ENCODE assay signal across 29 cellular contexts in genomic region chrY:19265404-19265803, GRCh38.
"Had no signal": no experiment of that assay in that cellular context is flagged by ENCODE, and none has a peak within 500 bp of the region (broad histone marks: within the 10 kb centered on the region; RNA-seq: fewer than 3 reads in every experiment).

No MANE protein-coding gene starts in this region.

- ATAC-seq: activated CD4-positive, CD25-positive, alpha-beta regulatory T cell treated with anti-CD3 and anti-CD28 coated beads, Interleukin-2, amount 50 U/mL, for 24 hours; activated CD8-positive, alpha-beta T cell treated with anti-CD3 and anti-CD28 coated beads for 36 hours; activated T-cell treated with anti-CD3 and anti-CD28 coated beads, Interleukin-2, amount 50 U/mL, for 4 hours; activated T-helper 17 cell treated with anti-CD3 and anti-CD28 coated beads, Interleukin-2, amount 50 U/mL, for 72 hours; effector memory CD8-positive, alpha-beta T cell; esophagus mucosa; gastrocnemius medialis; heart left ventricle; T-helper 17 cell had no signal

- DNase-seq: activated B cell treated with CpG ODN at 0.5 μM for 24 hours; activated CD4-positive, alpha-beta T cell treated with anti-CD3 and anti-CD28 coated beads for 48 hours; activated CD4-positive, alpha-beta T cell treated with anti-CD3 and anti-CD28 coated beads, Interleukin-2, amount 50 U/mL, for 1 hour; activated CD4-positive, alpha-beta T cell treated with anti-CD3 and anti-CD28 coated beads, Interleukin-2, amount 50 U/mL, for 48 hours; activated CD8-positive, alpha-beta memory T cell treated with anti-CD3 and anti-CD28 coated beads for 24 hours; activated effector memory CD4-positive, alpha-beta T cell treated with Interleukin-2 at 50 U/mL for 16 hours; activated gamma-delta T cell treated with Interleukin-2 at 50 U/mL for 16 hours; activated naive CD4-positive, alpha-beta T cell treated with anti-CD3 and anti-CD28 coated beads, Interleukin-2, amount 50 U/mL, for 16 hours; activated naive CD4-positive, alpha-beta T cell treated with Interleukin-2 at 50 U/mL for 16 hours; activated T-cell treated with anti-CD3 and anti-CD28 coated beads, Interleukin-2, amount 50 U/mL, for 4 hours; amniotic stem cell; anterior cingulate cortex; brain microvascular endothelial cell; cortex of kidney; dermis blood vessel endothelial cell; effector CD4-positive, alpha-beta T cell; effector memory CD8-positive, alpha-beta T cell; foreskin fibroblast; gastrocnemius medialis; glutamatergic neuron; heart left ventricle; T-helper 1 cell; T-helper 17 cell; T1000; WERI-Rb-1 had no signal

- H3K4me3 ChIP-seq: gastrocnemius medialis, heart left ventricle had no signal
